25 cellular contexts compared by ENCODE assay signal in genomic region chr7:157021893-157022680, GRCh38. TPM values are rescaled to one million over a fixed set of nuclear protein-coding genes. Genes with fewer than 3 reads are reported as not detected.
DNase-seq lines count a peak whose midpoint lies in the region; ATAC-seq, FAIRE-seq and TF ChIP-seq lines count a peak whose summit lies in the region.
"Had no signal": no experiment of that assay in that cellular context is flagged by ENCODE, and none has a peak within 500 bp of the region (broad histone marks: within the 10 kb centered on the region; RNA-seq: fewer than 3 reads in every experiment).

No MANE protein-coding gene starts in this region.

- no peak for FAIRE-seq in urothelium cell line (lab: Jason Lieb, UNC)
- FAIRE-seq: frontal cortex, GM12891, H54 had no signal

- DNase-seq in LHCN-M2 (ENCODE audit: low read depth) (peak; percentile 48), hepatocyte (ENCODE audit: low spot score) (no peak), osteoblast (ENCODE audit: insufficient read length, low spot score, missing footprints) (peak; percentile 70), upper lobe of left lung (no peak), H4 (ENCODE audit: low spot score) (no peak), urothelium cell line (ENCODE audit: low spot score) (no peak)
- DNase-seq: activated B cell treated with CpG ODN at 0.5 μM for 24 hours; activated CD4-positive, alpha-beta T cell treated with anti-CD3 and anti-CD28 coated beads, Interleukin-2, amount 50 U/mL, for 48 hours; activated naive CD4-positive, alpha-beta T cell treated with anti-CD3 and anti-CD28 coated beads for 36 hours; anterior cingulate cortex; central memory CD4-positive, alpha-beta T cell; KG1; NCI-H187 treated with DMSO at 0.1 percent for 48 hours; NCI-H345; NCI-H82; OCI-M1; T-helper 2 cell had no signal

- H2AFZ ChIP-seq in hepatocyte (peak overlapping the region; percentile 60), osteoblast (ENCODE audit: low read length) (no peak overlapping the region)

- no peaks in the 10 kb centered on the region for H3K9me2 ChIP-seq in hepatocyte (replicated peaks; ENCODE audit: insufficient read depth)

- no peak for TF ChIP-seq POLR2A in upper lobe of left lung (IDR thresholded peaks at IDR 0.05)

- WGBS in hepatocyte (ENCODE audit: low lambda C conversion rate, missing lambda C conversion rate) = 8% methylated on average over 28 of the region's 28 CpGs
- 8 to 11% methylated on average over 2 to 25 of the region's 28 CpGs for WGBS in upper lobe of left lung, 2 donors

- TF ChIP-seq CTCF in C4-2B (conservative IDR thresholded peaks at IDR 0.05) (no peak), hepatocyte (IDR thresholded peaks at IDR 0.05; ENCODE audit: poor library complexity) (no peak), osteoblast (IDR thresholded peaks at IDR 0.05; ENCODE audit: extremely low read depth, low read depth, low read length) (no peak), upper lobe of left lung (IDR thresholded peaks at IDR 0.05) (no peak)

- peaks cover 13% of the 10 kb centered on the region for H3K4me1 ChIP-seq in hepatocyte (ENCODE audit: insufficient read depth)
- H3K4me1 ChIP-seq in osteoblast (ENCODE audit: insufficient read depth, low read length) = no peaks in the 10 kb centered on the region
- peaks cover 15 to 55% (median 29%) of the 10 kb centered on the region in 4 donors for H3K4me1 ChIP-seq in upper lobe of left lung

- H3K4me2 ChIP-seq in hepatocyte = peak overlapping the region; percentile 76
- no peak overlapping the region for H3K4me2 ChIP-seq in osteoblast (ENCODE audit: insufficient read depth, low read length)

- TF ChIP-seq EP300 in upper lobe of left lung (IDR thresholded peaks at IDR 0.05) = no peak

- no peaks in the 10 kb centered on the region for H4K20me1 ChIP-seq in hepatocyte (ENCODE audit: insufficient read depth, poor library complexity, severe bottlenecking)
- H4K20me1 ChIP-seq in osteoblast (ENCODE audit: insufficient read depth, low read length) = no peaks in the 10 kb centered on the region

- H3K36me3 ChIP-seq in hepatocyte (replicated peaks; ENCODE audit: insufficient read depth, low read depth) (no peaks in the 10 kb centered on the region), osteoblast (ENCODE audit: insufficient read depth, low read length) (no peaks in the 10 kb centered on the region), upper lobe of left lung (no peaks in the 10 kb centered on the region)
- H3K36me3 ChIP-seq: left lung, right lobe of liver, thoracic aorta had no signal

- H3K9me3 ChIP-seq in hepatocyte (ENCODE audit: low read depth) (no peaks in the 10 kb centered on the region), osteoblast (ENCODE audit: low read depth, low read length) (no peaks in the 10 kb centered on the region), upper lobe of left lung (no peaks in the 10 kb centered on the region)
- H3K9me3 ChIP-seq: left lung, right lobe of liver, thoracic aorta had no signal

- H3K27me3 ChIP-seq in hepatocyte = peaks cover 100% of the 10 kb centered on the region
- peaks cover 97% of the 10 kb centered on the region for H3K27me3 ChIP-seq in osteoblast (ENCODE audit: insufficient read depth, low read length)
- H3K27me3 ChIP-seq in upper lobe of left lung = peaks cover 0 to 63% (median 51%) of the 10 kb centered on the region in 4 donors

- no peaks in the 10 kb centered on the region for H3K79me2 ChIP-seq in hepatocyte
- H3K79me2 ChIP-seq in osteoblast (ENCODE audit: insufficient read depth, low read length) = no peaks in the 10 kb centered on the region

- H3K27ac ChIP-seq in C4-2B = peak overlapping the region; percentile 79
- no peak overlapping the region for H3K27ac ChIP-seq in hepatocyte
- no peak overlapping the region for H3K27ac ChIP-seq in osteoblast (ENCODE audit: low read depth, low read length)
- H3K27ac ChIP-seq in upper lobe of left lung = no peak overlapping the region
- H3K27ac ChIP-seq: left lung, right lobe of liver, thoracic aorta had no signal

- ATAC-seq in upper lobe of left lung (ENCODE audit: low FRiP score in 2 of 2) (no peak), GM19324 (IDR thresholded peaks at IDR 0.05; ENCODE audit: low FRiP score, unreplicated experiment) (no peak)

- H3K4me3 ChIP-seq in hepatocyte (no peak overlapping the region), osteoblast (ENCODE audit: insufficient read depth, low read length) (no peak overlapping the region), upper lobe of left lung (no peak overlapping the region)
- H3K4me3 ChIP-seq: left lung, right lobe of liver had no signal

RNA-seq across cellular contexts. Expression of gene MNX1, which starts 11.6 kb away (rescaled TPM):
- total RNA-seq in LHCN-M2 (2014; rRNA removed) (not detected in 2 replicates), hepatocyte (2.3 and 2.8 TPM in 2 replicates), osteoblast (not detected in 2 replicates), upper lobe of left lung (1 to 10 TPM in 1 of 6 donors, under 1 TPM in 2, not detected in 3; 0.46 to 1.5 (median 0.98) TPM)
- not detected for polyA plus RNA-seq in LHCN-M2 (2012)
- polyA plus RNA-seq in hepatocyte = 1.4 and 3.1 TPM in 2 replicates
- 0.21 and 0.29 TPM in 2 replicates for total RNA-seq in H4 (2014; rRNA removed; shearing (Covaris generic))
- total RNA-seq: activated B cell treated with CpG ODN at 0.5 μM for 24 hours, frontal cortex, right lobe of liver, thoracic aorta had no signal

Comparison
In these comparisons a context has a peak if more than half of its experiments do, and no peak if none do; other contexts are left out.
1. DNase-seq: peak in LHCN-M2 (single experiment) and osteoblast (single experiment); none in hepatocyte (single experiment), upper lobe of left lung (0 of 2), H4 (single experiment) and urothelium cell line (single experiment).